Comparison of ENCODE assay signal across 9 cellular contexts in the genomic region with DNA sequence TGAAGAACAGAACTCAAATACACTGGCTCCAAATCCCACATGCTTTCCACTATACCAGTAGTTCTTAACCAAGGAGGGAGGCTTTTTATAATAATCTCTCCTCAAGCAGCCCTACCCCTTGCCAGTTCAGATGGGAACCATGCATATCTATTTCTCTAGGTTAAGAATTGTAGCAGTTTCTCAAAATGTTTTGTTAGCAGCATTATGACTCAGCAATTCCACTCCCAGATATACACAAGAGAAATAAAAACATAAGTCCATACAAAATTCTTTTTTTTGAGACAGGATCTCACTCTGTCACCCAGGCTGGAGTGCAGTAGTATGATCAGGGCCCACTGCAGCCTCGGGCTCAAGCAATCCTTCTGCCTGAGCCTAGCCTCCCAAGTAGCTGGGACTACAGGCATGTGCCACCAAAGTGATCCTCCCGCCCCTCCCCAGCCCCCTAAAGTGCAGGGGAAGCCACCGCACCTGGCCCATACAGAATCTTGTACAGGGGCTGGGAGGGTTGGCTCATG. TPM values are rescaled to one million over a fixed set of nuclear protein-coding genes. Genes with fewer than 3 reads are reported as not detected.
DNase-seq lines count a peak whose midpoint lies in the region; ATAC-seq and TF ChIP-seq lines count a peak whose summit lies in the region.
"Had no signal": no experiment of that assay in that cellular context is flagged by ENCODE, and none has a peak within 500 bp of the region (broad histone marks: within the 10 kb centered on the region; RNA-seq: fewer than 3 reads in every experiment).

No MANE protein-coding gene starts in this region.

- H3K27me3 ChIP-seq in heart left ventricle: no peaks in the 10 kb centered on the region
- no peaks in the 10 kb centered on the region for H3K27me3 ChIP-seq in thyroid gland
- H3K27me3 ChIP-seq: BLaER1 had no signal

- intact Hi-C loops in activated T-helper 2 cell treated with anti-CD3 and anti-CD28 coated beads, Interferon-gamma antibody, Interleukin-2, Interleukin-4, amounts not matched to agents 10 μg/mL and 5 μg/mL and 100 μg/mL, durations not matched to agents 14 hours and 24 hours and 36 hours (cut with micrococcal nuclease): no loop called here
- intact Hi-C loops in heart left ventricle (cut with DNase I): no loop called here
- intact Hi-C loops in thyroid gland (cut with DNase I): no loop called here

- peaks cover 7 to 89% (median 56%) of the 10 kb centered on the region in 12 donors for H3K4me1 ChIP-seq in heart left ventricle
- peaks cover 43 to 48% of the 10 kb centered on the region in 2 donors for H3K4me1 ChIP-seq in thyroid gland
- H3K4me1 ChIP-seq: BLaER1 had no signal

- peaks cover 94% of the 10 kb centered on the region for H3K36me3 Mint-ChIP-seq in activated T-cell treated with anti-CD3 and anti-CD28 coated beads, Interleukin-2, amount 50 U/mL, for 24 hours (ENCODE audit: low read depth)
- H3K36me3 Mint-ChIP-seq in activated T-helper 2 cell treated with anti-CD3 and anti-CD28 coated beads, Interferon-gamma antibody, Interleukin-2, Interleukin-4, amounts not matched to agents 10 μg/mL and 5 μg/mL and 100 μg/mL, durations not matched to agents 14 hours and 24 hours and 36 hours (ENCODE audit: low read depth): peaks cover 71% of the 10 kb centered on the region

- H3K4me1 Mint-ChIP-seq in activated T-cell treated with anti-CD3 and anti-CD28 coated beads, Interleukin-2, amount 50 U/mL, for 24 hours (ENCODE audit: low read depth): peaks cover 74% of the 10 kb centered on the region
- peaks cover 39% of the 10 kb centered on the region for H3K4me1 Mint-ChIP-seq in activated T-helper 2 cell treated with anti-CD3 and anti-CD28 coated beads, Interferon-gamma antibody, Interleukin-2, Interleukin-4, amounts not matched to agents 10 μg/mL and 5 μg/mL and 100 μg/mL, durations not matched to agents 14 hours and 24 hours and 36 hours (ENCODE audit: low read depth)

- no peak overlapping the region for H3K4me3 Mint-ChIP-seq in activated T-cell treated with anti-CD3 and anti-CD28 coated beads, Interleukin-2, amount 50 U/mL, for 24 hours
- H3K4me3 Mint-ChIP-seq in activated T-helper 2 cell treated with anti-CD3 and anti-CD28 coated beads, Interferon-gamma antibody, Interleukin-2, Interleukin-4, amounts not matched to agents 10 μg/mL and 5 μg/mL and 100 μg/mL, durations not matched to agents 14 hours and 24 hours and 36 hours (ENCODE audit: low read depth): no peak overlapping the region

- TF ChIP-seq POLR2A in heart left ventricle (IDR thresholded peaks at IDR 0.05) (no peak), thyroid gland (IDR thresholded peaks at IDR 0.05) (no peak)

- no peaks in the 10 kb centered on the region for H3K9me3 ChIP-seq in heart left ventricle
- H3K9me3 ChIP-seq in thyroid gland: no peaks in the 10 kb centered on the region
- H3K9me3 ChIP-seq: BLaER1 had no signal

- H3K27me3 Mint-ChIP-seq in activated T-cell treated with anti-CD3 and anti-CD28 coated beads, Interleukin-2, amount 50 U/mL, for 24 hours: no peaks in the 10 kb centered on the region
- no peaks in the 10 kb centered on the region for H3K27me3 Mint-ChIP-seq in activated T-helper 2 cell treated with anti-CD3 and anti-CD28 coated beads, Interferon-gamma antibody, Interleukin-2, Interleukin-4, amounts not matched to agents 10 μg/mL and 5 μg/mL and 100 μg/mL, durations not matched to agents 14 hours and 24 hours and 36 hours (ENCODE audit: low read depth)

- H3K4me3 ChIP-seq in heart left ventricle (no peak overlapping the region), thyroid gland (replicated peaks in 1 of 3) (no peak overlapping the region)
- H3K4me3 ChIP-seq: BLaER1 had no signal

- ATAC-seq in heart left ventricle (peak in 3 of 4 donors; percentile 10 to 25 (median 13)), GM21737 (IDR thresholded peaks at IDR 0.05; ENCODE audit: unreplicated experiment) (no peak)

- H3K9me3 Mint-ChIP-seq in activated T-cell treated with anti-CD3 and anti-CD28 coated beads, Interleukin-2, amount 50 U/mL, for 24 hours: no peaks in the 10 kb centered on the region
- H3K9me3 Mint-ChIP-seq in activated T-helper 2 cell treated with anti-CD3 and anti-CD28 coated beads, Interferon-gamma antibody, Interleukin-2, Interleukin-4, amounts not matched to agents 10 μg/mL and 5 μg/mL and 100 μg/mL, durations not matched to agents 14 hours and 24 hours and 36 hours: no peaks in the 10 kb centered on the region

- 62 to 82% (median 74%) methylated on average over 3 of the region's 3 CpGs for WGBS in heart left ventricle, 4 donors
- 73 to 82% methylated on average over 3 of the region's 3 CpGs for WGBS in thyroid gland, 2 donors

- no peak for TF ChIP-seq CTCF in heart left ventricle (IDR thresholded peaks at IDR 0.05)
- no peak for TF ChIP-seq CTCF in thyroid gland (IDR thresholded peaks at IDR 0.05)

- peaks cover 0 to 61% (median 36%) of the 10 kb centered on the region in 9 donors for H3K36me3 ChIP-seq in heart left ventricle
- peaks cover 13 to 15% of the 10 kb centered on the region in 2 donors for H3K36me3 ChIP-seq in thyroid gland

- DNase-seq in activated T-cell treated with anti-CD3 and anti-CD28 coated beads, Interleukin-2, amount 50 U/mL, for 24 hours: no peak
- no peak for DNase-seq in activated T-cell treated with anti-CD3 and anti-CD28 coated beads, Interleukin-2, amount 50 U/mL, for 1 hour
- no peak for DNase-seq in activated T-helper 2 cell treated with anti-CD3 and anti-CD28 coated beads, Interferon-gamma antibody, Interleukin-2, Interleukin-4, amounts not matched to agents 10 μg/mL and 5 μg/mL and 100 μg/mL, durations not matched to agents 14 hours and 24 hours and 36 hours (ENCODE audit: low spot score)
- DNase-seq in heart left ventricle (no peak), thyroid gland (peak in 1 of 2 donors; percentile 28)
- DNase-seq in stimulated activated CD4-positive, alpha-beta T cell treated with anti-CD3 and anti-CD28 coated beads, Interleukin-12 subunit alpha, Interleukin-12 subunit beta, amount 100 ng/mL, for 4 hours: no peak
- DNase-seq in activated CD4-positive, CD25-positive, alpha-beta regulatory T cell (lab: John Stamatoyannopoulos, UW): no peak

- peak overlapping the region; percentile 48 for H3K27ac Mint-ChIP-seq in activated T-cell treated with anti-CD3 and anti-CD28 coated beads, Interleukin-2, amount 50 U/mL, for 24 hours
- peak overlapping the region; percentile 55 for H3K27ac Mint-ChIP-seq in activated T-helper 2 cell treated with anti-CD3 and anti-CD28 coated beads, Interferon-gamma antibody, Interleukin-2, Interleukin-4, amounts not matched to agents 10 μg/mL and 5 μg/mL and 100 μg/mL, durations not matched to agents 14 hours and 24 hours and 36 hours

- H3K27ac ChIP-seq in heart left ventricle (peak overlapping the region; percentile 0 to 69 (median 44)), thyroid gland (peak overlapping the region; percentile 83 to 95 (median 84))
- H3K27ac ChIP-seq: BLaER1 had no signal

RNA-seq across cellular contexts. Expression of gene YWHAG, which starts 18.1 kb away (rescaled TPM):
- 184 and 189 TPM in 2 replicates for total RNA-seq in activated T-helper 2 cell treated with anti-CD3 and anti-CD28 coated beads, Interferon-gamma antibody, Interleukin-2, Interleukin-4, amounts not matched to agents 10 μg/mL and 5 μg/mL and 100 μg/mL, durations not matched to agents 14 hours and 24 hours and 36 hours
- total RNA-seq in heart left ventricle: 100 to 1,000 TPM; 141 to 282 (median 196) TPM
- 100 to 1,000 TPM in 1 of 2 donors, 10 to 100 TPM in 1; 85.5 to 186 TPM for polyA plus RNA-seq in heart left ventricle
- total RNA-seq in thyroid gland: 10 to 100 TPM; 37.4 to 43.4 (median 41.4) TPM

RNA-seq across cellular contexts. Expression of gene HSPB1, which starts 38.2 kb away (rescaled TPM):
- total RNA-seq in activated T-helper 2 cell treated with anti-CD3 and anti-CD28 coated beads, Interferon-gamma antibody, Interleukin-2, Interleukin-4, amounts not matched to agents 10 μg/mL and 5 μg/mL and 100 μg/mL, durations not matched to agents 14 hours and 24 hours and 36 hours: 116 and 131 TPM in 2 replicates
- 1,000 to 10,000 TPM in 8 of 9 donors, 100 to 1,000 TPM in 1; 822 to 5,278 (median 1,968) TPM for total RNA-seq in heart left ventricle
- 1,000 to 10,000 TPM; 2,695 to 3,131 TPM for polyA plus RNA-seq in heart left ventricle
- total RNA-seq in thyroid gland: 100 to 1,000 TPM; 388 to 879 (median 551) TPM
